24 cellular contexts compared by ENCODE assay signal in genomic region chr3:115905871-115906270, GRCh38.
"Had no signal": no experiment of that assay in that cellular context is flagged by ENCODE, and none has a peak within 500 bp of the region (broad histone marks: within the 10 kb centered on the region; RNA-seq: fewer than 3 reads in every experiment).

No MANE protein-coding gene starts in this region.

- H3K27ac Mint-ChIP-seq: dendritic cell treated with granulocyte-macrophage colony-stimulating factor and Interleukin-4, amounts not matched to agents 40 ng/mL and 50 ng/mL, for 4 days; effector memory CD8-positive, alpha-beta T cell had no signal

- H3K4me3 ChIP-seq: colonic mucosa, coronary artery, dorsolateral prefrontal cortex, esophagus muscularis mucosa, esophagus squamous epithelium, gastrocnemius medialis, gastroesophageal sphincter, heart left ventricle, heart right ventricle had no signal

- H3K27me3 ChIP-seq: colonic mucosa, dorsolateral prefrontal cortex, esophagus muscularis mucosa, esophagus squamous epithelium, foreskin keratinocyte, gastrocnemius medialis, gastroesophageal sphincter, heart left ventricle, heart right ventricle had no signal

- H3K4me3 Mint-ChIP-seq: dendritic cell treated with granulocyte-macrophage colony-stimulating factor and Interleukin-4, amounts not matched to agents 40 ng/mL and 50 ng/mL, for 4 days; effector memory CD8-positive, alpha-beta T cell had no signal

- H3K27ac ChIP-seq: colonic mucosa, coronary artery, dorsolateral prefrontal cortex, epithelial cell of prostate, esophagus muscularis mucosa, esophagus squamous epithelium, foreskin keratinocyte, gastrocnemius medialis, gastroesophageal sphincter, heart left ventricle, heart right ventricle had no signal

- DNase-seq: colonic mucosa; cortex of kidney; dermis blood vessel endothelial cell; effector CD4-positive, alpha-beta T cell; effector CD8-positive, alpha-beta T cell; effector memory CD4-positive, alpha-beta T cell; effector memory CD8-positive, alpha-beta T cell; erythroblast; esophagus squamous epithelium; foreskin fibroblast; foreskin keratinocyte; foreskin melanocyte; gastrocnemius medialis; glutamatergic neuron; head of caudate nucleus; heart left ventricle; heart right ventricle had no signal

- H3K36me3 ChIP-seq: colonic mucosa, esophagus muscularis mucosa, esophagus squamous epithelium, gastrocnemius medialis, gastroesophageal sphincter, heart left ventricle, heart right ventricle had no signal

- H3K9me3 ChIP-seq: colonic mucosa, esophagus muscularis mucosa, esophagus squamous epithelium, gastrocnemius medialis, gastroesophageal sphincter, heart left ventricle had no signal

- H3K4me1 ChIP-seq: colonic mucosa, esophagus muscularis mucosa, esophagus squamous epithelium, foreskin keratinocyte, gastrocnemius medialis, gastroesophageal sphincter, heart left ventricle, heart right ventricle had no signal

- ATAC-seq: effector memory CD8-positive, alpha-beta T cell; esophagus mucosa; foreskin keratinocyte; gastrocnemius medialis; gastroesophageal sphincter; heart left ventricle; heart right ventricle had no signal

- H3K27me3 Mint-ChIP-seq: dendritic cell treated with granulocyte-macrophage colony-stimulating factor and Interleukin-4, amounts not matched to agents 40 ng/mL and 50 ng/mL, for 4 days had no signal
